ENCODE assay signal across 1 cellular context in genomic region chr21:42673633-42674328, GRCh38.
TF ChIP-seq lines count a peak whose summit lies in the region.

No MANE protein-coding gene starts in this region.

TF ChIP-seq in HEK293, 187 proteins besides CTCF, POLR2A, EP300 and RAD21 (continued from another document):
- TF ChIP-seq ZBTB11 (tag by site-specific recombination; conservative IDR thresholded peaks at IDR 0.05; ENCODE audit: low read depth) (no peak), ZNF548 (tag by site-specific recombination; IDR thresholded peaks at IDR 0.05) (no peak), ZNF121 (tag by site-specific recombination; IDR thresholded peaks at IDR 0.05) (no peak), YY2 (tag by site-specific recombination; IDR thresholded peaks at IDR 0.05) (no peak), ZSCAN5A (tag by site-specific recombination; IDR thresholded peaks at IDR 0.05) (no peak), BCL11B (tag by site-specific recombination; IDR thresholded peaks at IDR 0.05; ENCODE audit: low read depth) (no peak)
